In the genomic region with DNA sequence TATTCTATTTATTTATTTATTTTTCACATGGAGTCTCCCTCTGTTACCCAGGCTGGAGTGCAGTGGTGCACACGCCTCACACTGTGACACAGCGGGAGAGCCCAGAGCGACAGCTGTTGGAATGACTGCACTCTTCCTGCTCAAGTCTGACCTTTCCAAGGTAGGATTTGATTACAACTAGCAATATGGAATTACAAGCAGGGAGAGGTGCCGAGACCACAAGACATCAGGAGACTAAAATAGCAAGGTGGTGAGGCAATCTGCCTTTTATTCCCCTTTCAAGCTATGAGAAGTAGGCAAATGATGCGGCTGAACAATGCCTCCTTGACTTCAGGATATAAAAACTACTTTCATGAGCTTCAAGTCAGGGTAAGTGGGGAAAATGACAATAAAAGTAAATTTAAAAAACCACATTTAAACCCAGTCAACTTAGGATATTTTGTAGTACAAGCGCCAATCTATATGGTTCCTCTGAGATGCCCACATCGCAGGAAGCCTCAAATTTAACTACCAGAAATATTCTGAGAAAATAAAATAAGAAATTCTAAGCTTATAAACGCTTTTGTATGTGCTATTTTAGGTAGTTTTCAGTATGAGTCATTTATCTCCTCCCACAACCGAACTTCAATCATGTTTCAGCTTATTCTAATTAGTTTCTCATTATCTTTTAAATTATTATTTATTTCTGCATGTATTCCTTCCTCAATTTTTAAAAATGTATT, we compare ENCODE assay signal across 8 cellular contexts.
DNase-seq lines count a peak whose midpoint lies in the region; ATAC-seq and TF ChIP-seq lines count a peak whose summit lies in the region.

No MANE protein-coding gene starts in this region.

- H3K4me3 ChIP-seq in HEK293 (ENCODE audit: low read depth, low read length), result no peak overlapping the region
- H3K4me3 ChIP-seq in fibroblast of pulmonary artery (replicated peaks; ENCODE audit: low read depth, low read length), result no peak overlapping the region
- H3K4me3 ChIP-seq in tibial artery, result no peak overlapping the region
- no peak overlapping the region for H3K4me3 ChIP-seq in prostate gland

- DNase-seq in CD1c-positive myeloid dendritic cell (ENCODE audit: extremely low spot score), result peak; percentile 37
- DNase-seq in NCI-H524 treated with DMSO at 0.1 percent for 48 hours (lab: John Stamatoyannopoulos, UW), result peak; percentile 87
- peak; percentile 59 for DNase-seq in fibroblast of pulmonary artery (ENCODE audit: low read depth)
- no peak for DNase-seq in tibial artery
- no peak for DNase-seq in prostate gland (ENCODE audit: low spot score)
- no peak for DNase-seq in NCI-H748 (lab: John Stamatoyannopoulos, UW; ENCODE audit: unreplicated experiment)

- peaks cover 13% of the 10 kb centered on the region for H3K4me1 ChIP-seq in HEK293 (ENCODE audit: control insufficient read depth, insufficient read depth, low read length)
- peaks cover 0 to 11% (median 0%) of the 10 kb centered on the region in 4 donors for H3K4me1 ChIP-seq in tibial artery
- H3K4me1 ChIP-seq in prostate gland (replicated peaks), result no peaks in the 10 kb centered on the region

- no peak for ATAC-seq in HG03342 (IDR thresholded peaks at IDR 0.05; ENCODE audit: unreplicated experiment)

- no peak for TF ChIP-seq CTCF in HEK293 (tag by site-specific recombination; IDR thresholded peaks at IDR 0.05)
- no peak for TF ChIP-seq CTCF in fibroblast of pulmonary artery (IDR thresholded peaks at IDR 0.05; ENCODE audit: low read length, missing control alignments)
- TF ChIP-seq CTCF in tibial artery (IDR thresholded peaks at IDR 0.05), result no peak
- TF ChIP-seq CTCF in prostate gland (IDR thresholded peaks at IDR 0.05), result no peak

- CTCF ChIA-PET in HEK293 (lab: Yijun Ruan, JAX), result interaction anchor here (0.6 to 4.8 kb wide), 10 partner anchors 9 to 1445 kb away, joined by 3 to 30 read pairs (median 4); no protein-coding TSS in a partner anchor

- POLR2A ChIA-PET in HEK293 (lab: Yijun Ruan, JAX), result interaction anchor here (0.6 to 0.8 kb wide), 2 partner anchors 237 to 590 kb away, joined by 3 to 6 read pairs; partner anchors contain the start of gene HBS1L

- H3K9me3 ChIP-seq in HEK293 (ENCODE audit: control insufficient read depth, insufficient read depth, low read depth, low read length) (no peaks in the 10 kb centered on the region), tibial artery (no peaks in the 10 kb centered on the region), prostate gland (no peaks in the 10 kb centered on the region)

- 72% methylated on average over 9 of the region's 9 CpGs for WGBS in prostate gland

- H3K27ac ChIP-seq in HEK293 (ENCODE audit: extremely low read depth, low read depth, low read length) (no peak overlapping the region), tibial artery (no peak overlapping the region), prostate gland (no peak overlapping the region)

- TF ChIP-seq POLR2A in prostate gland (IDR thresholded peaks at IDR 0.05), result no peak

- H3K36me3 ChIP-seq in HEK293 (ENCODE audit: control insufficient read depth in 2 of 2, insufficient read depth in 1 of 2, low read length in 2 of 2) (no peaks in the 10 kb centered on the region), tibial artery (no peaks in the 10 kb centered on the region), prostate gland (no peaks in the 10 kb centered on the region)

- no peaks in the 10 kb centered on the region for H3K27me3 ChIP-seq in tibial artery
- H3K27me3 ChIP-seq in prostate gland (replicated peaks; ENCODE audit: insufficient read depth), result no peaks in the 10 kb centered on the region

- intact Hi-C loops in tibial artery (cut with DNase I; ENCODE audit: low total_unique reads), result no loop called here
- intact Hi-C loops in prostate gland (cut with DNase I), result no loop called here

TF ChIP-seq in HEK293, 187 proteins besides CTCF, POLR2A, EP300 and RAD21 (continues in another document):
- TF ChIP-seq ZNF335 (tag by site-specific recombination; conservative IDR thresholded peaks at IDR 0.05) (peak; percentile 50), ZBTB21 (tag by site-specific recombination; IDR thresholded peaks at IDR 0.05) (peak; percentile 58), KLF17 (tag by site-specific recombination; IDR thresholded peaks at IDR 0.05) (peak; percentile 89; the same call in 1 of the 2 replicates), ZBTB8A (tag by site-specific recombination; IDR thresholded peaks at IDR 0.05) (0 out of 2 replicates have a peak, but pooled peaks have one; percentile 22), ZNF555 (tag by site-specific recombination; conservative IDR thresholded peaks at IDR 0.05) (no peak), SP7 (tag by site-specific recombination; IDR thresholded peaks at IDR 0.05) (peak; percentile 96), ZNF2 (tag by site-specific recombination; IDR thresholded peaks at IDR 0.05) (peak; percentile 55; the same call in 1 of the 2 replicates), ZNF18 (tag by site-specific recombination; IDR thresholded peaks at IDR 0.05) (0 out of 2 replicates have a peak, but pooled peaks have one; percentile 31), ZNF214 (tag by site-specific recombination; IDR thresholded peaks at IDR 0.05; ENCODE audit: borderline replicate concordance) (no peak), ZIC2 (tag by site-specific recombination; IDR thresholded peaks at IDR 0.05) (peak; percentile 88)
- TF ChIP-seq, protein P1, sequence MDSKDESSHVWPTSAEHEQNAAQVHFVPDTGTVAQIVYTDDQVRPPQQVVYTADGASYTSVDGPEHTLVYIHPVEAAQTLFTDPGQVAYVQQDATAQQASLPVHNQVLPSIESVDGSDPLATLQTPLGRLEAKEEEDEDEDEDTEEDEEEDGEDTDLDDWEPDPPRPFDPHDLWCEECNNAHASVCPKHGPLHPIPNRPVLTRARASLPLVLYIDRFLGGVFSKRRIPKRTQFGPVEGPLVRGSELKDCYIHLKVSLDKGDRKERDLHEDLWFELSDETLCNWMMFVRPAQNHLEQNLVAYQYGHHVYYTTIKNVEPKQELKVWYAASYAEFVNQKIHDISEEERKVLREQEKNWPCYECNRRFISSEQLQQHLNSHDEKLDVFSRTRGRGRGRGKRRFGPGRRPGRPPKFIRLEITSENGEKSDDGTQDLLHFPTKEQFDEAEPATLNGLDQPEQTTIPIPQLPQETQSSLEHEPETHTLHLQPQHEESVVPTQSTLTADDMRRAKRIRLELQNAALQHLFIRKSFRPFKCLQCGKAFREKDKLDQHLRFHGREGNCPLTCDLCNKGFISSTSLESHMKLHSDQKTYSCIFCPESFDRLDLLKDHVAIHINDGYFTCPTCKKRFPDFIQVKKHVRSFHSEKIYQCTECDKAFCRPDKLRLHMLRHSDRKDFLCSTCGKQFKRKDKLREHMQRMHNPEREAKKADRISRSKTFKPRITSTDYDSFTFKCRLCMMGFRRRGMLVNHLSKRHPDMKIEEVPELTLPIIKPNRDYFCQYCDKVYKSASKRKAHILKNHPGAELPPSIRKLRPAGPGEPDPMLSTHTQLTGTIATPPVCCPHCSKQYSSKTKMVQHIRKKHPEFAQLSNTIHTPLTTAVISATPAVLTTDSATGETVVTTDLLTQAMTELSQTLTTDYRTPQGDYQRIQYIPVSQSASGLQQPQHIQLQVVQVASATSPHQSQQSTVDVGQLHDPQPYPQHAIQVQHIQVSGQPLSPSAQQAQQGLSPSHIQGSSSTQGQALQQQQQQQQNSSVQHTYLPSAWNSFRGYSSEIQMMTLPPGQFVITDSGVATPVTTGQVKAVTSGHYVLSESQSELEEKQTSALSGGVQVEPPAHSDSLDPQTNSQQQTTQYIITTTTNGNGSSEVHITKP (tag by site-specific recombination; IDR thresholded peaks at IDR 0.05), result peak; percentile 46; the same call in 1 of the 2 replicates
- TF ChIP-seq, protein P2, sequence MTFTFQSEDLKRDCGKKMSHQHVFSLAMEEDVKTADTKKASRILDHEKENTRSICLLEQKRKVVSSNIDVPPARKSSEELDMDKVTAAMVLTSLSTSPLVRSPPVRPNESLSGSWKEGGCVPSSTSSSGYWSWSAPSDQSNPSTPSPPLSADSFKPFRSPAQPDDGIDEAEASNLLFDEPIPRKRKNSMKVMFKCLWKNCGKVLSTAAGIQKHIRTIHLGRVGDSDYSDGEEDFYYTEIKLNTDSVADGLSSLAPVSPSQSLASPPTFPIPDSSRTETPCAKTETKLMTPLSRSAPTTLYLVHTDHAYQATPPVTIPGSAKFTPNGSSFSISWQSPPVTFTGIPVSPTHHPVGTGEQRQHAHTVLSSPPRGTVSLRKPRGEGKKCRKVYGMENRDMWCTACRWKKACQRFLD (tag by site-specific recombination; IDR thresholded peaks at IDR 0.05), result no peak
- TF ChIP-seq, protein P3, sequence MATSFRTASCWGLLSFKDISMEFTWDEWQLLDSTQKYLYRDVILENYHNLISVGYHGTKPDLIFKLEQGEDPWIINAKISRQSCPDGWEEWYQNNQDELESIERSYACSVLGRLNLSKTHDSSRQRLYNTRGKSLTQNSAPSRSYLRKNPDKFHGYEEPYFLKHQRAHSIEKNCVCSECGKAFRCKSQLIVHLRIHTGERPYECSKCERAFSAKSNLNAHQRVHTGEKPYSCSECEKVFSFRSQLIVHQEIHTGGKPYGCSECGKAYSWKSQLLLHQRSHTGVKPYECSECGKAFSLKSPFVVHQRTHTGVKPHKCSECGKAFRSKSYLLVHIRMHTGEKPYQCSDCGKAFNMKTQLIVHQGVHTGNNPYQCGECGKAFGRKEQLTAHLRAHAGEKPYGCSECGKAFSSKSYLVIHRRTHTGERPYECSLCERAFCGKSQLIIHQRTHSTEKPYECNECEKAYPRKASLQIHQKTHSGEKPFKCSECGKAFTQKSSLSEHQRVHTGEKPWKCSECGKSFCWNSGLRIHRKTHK (tag by site-specific recombination; IDR thresholded peaks at IDR 0.05), result no peak

Comparison
In these comparisons a context has a peak if more than half of its experiments do, and no peak if none do; other contexts are left out.
1. DNase-seq: peak in CD1c-positive myeloid dendritic cell (single experiment), NCI-H524 treated with DMSO at 0.1 percent for 48 hours (single experiment) and fibroblast of pulmonary artery (single experiment); none in tibial artery (0 of 2), prostate gland (single experiment) and NCI-H748 (single experiment).